Comparison of ENCODE assay signal across 19 cellular contexts in the genomic region with DNA sequence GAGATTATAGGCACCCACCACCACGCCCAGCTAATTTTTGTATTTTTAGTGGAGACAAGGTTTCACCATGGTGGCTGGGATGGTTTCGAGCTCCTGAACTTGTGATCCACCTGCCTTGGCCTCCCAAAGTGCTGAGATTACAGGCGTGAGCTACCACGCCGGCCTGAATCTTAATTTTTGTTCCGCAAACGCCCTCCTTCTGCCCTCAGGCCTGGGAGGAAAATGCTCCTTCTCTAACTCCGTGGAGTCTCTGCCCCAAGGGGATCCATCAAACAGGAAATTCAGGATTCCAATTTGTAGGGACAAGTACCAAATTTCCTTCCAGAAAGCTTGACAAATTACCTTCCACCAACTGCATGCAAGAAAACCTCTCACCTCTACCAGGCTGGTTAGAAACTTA.
"Had no signal": no experiment of that assay in that cellular context is flagged by ENCODE, and none has a peak within 500 bp of the region (broad histone marks: within the 10 kb centered on the region; RNA-seq: fewer than 3 reads in every experiment).

No MANE protein-coding gene starts in this region.

- FAIRE-seq: frontal cortex, TTC549 had no signal

- H3K27me3 ChIP-seq: body of pancreas had no signal

- H3K4me1 ChIP-seq: transverse colon had no signal

- H3K4me3 ChIP-seq: body of pancreas, cardiac muscle cell, hepatocyte, transverse colon had no signal

- DNase-seq: activated gamma-delta T cell treated with Interleukin-2 at 50 U/mL for 16 hours; activated T-cell treated with anti-CD3 and anti-CD28 coated beads, Interleukin-2, amount 50 U/mL, for 1 hour; anterior cingulate cortex; effector CD8-positive, alpha-beta T cell; glutamatergic neuron; naive thymus-derived CD4-positive, alpha-beta T cell; retina; stimulated activated CD4-positive, alpha-beta T cell treated with anti-CD3 and anti-CD28 coated beads, Interleukin-2, amount 100 ng/mL, for 48 hours; stimulated activated CD8-positive, alpha-beta memory T cell treated with anti-CD3 and anti-CD28 coated beads, Interleukin-4, amount 100 ng/mL, for 48 hours; stimulated activated naive B cell treated with anti-CD40 and anti-IgM and Interleukin-4, amounts not matched to agents 10 μg/mL and 1 μg/mL and 100 μg/mL, for 72 hours; transverse colon had no signal

- H3K27ac Mint-ChIP-seq: activated naive CD4-positive, alpha-beta T cell treated with anti-CD3 and anti-CD28 coated beads, Interleukin-2, amount 50 U/mL, for 24 hours; naive thymus-derived CD4-positive, alpha-beta T cell; progenitor cell of endocrine pancreas; stimulated activated naive B cell treated with anti-CD40 and anti-IgM and Interleukin-4, amounts not matched to agents 10 μg/mL and 1 μg/mL and 100 μg/mL, for 72 hours had no signal

- ATAC-seq: body of pancreas; naive thymus-derived CD4-positive, alpha-beta T cell; stimulated activated naive B cell treated with anti-CD40 and anti-IgM and Interleukin-4, amounts not matched to agents 10 μg/mL and 1 μg/mL and 100 μg/mL, for 72 hours had no signal

- H3K4me1 Mint-ChIP-seq: activated naive CD4-positive, alpha-beta T cell treated with anti-CD3 and anti-CD28 coated beads, Interleukin-2, amount 50 U/mL, for 24 hours; neural crest cell had no signal

- H3K27ac ChIP-seq: body of pancreas, cardiac muscle cell, hepatocyte, transverse colon had no signal

- H3K4me2 ChIP-seq: hepatocyte had no signal

- H3K27me3 Mint-ChIP-seq: activated naive CD4-positive, alpha-beta T cell treated with anti-CD3 and anti-CD28 coated beads, Interleukin-2, amount 50 U/mL, for 24 hours had no signal

- H3K79me2 ChIP-seq: hepatocyte had no signal

- H3K4me3 Mint-ChIP-seq: activated naive CD4-positive, alpha-beta T cell treated with anti-CD3 and anti-CD28 coated beads, Interleukin-2, amount 50 U/mL, for 24 hours; naive thymus-derived CD4-positive, alpha-beta T cell; neural crest cell; stimulated activated naive B cell treated with anti-CD40 and anti-IgM and Interleukin-4, amounts not matched to agents 10 μg/mL and 1 μg/mL and 100 μg/mL, for 72 hours had no signal

- H3K36me3 ChIP-seq: cardiac muscle cell, transverse colon had no signal

- H2AFZ ChIP-seq: hepatocyte had no signal
